ENCODE assay signal across 1 cellular context in the genomic region with DNA sequence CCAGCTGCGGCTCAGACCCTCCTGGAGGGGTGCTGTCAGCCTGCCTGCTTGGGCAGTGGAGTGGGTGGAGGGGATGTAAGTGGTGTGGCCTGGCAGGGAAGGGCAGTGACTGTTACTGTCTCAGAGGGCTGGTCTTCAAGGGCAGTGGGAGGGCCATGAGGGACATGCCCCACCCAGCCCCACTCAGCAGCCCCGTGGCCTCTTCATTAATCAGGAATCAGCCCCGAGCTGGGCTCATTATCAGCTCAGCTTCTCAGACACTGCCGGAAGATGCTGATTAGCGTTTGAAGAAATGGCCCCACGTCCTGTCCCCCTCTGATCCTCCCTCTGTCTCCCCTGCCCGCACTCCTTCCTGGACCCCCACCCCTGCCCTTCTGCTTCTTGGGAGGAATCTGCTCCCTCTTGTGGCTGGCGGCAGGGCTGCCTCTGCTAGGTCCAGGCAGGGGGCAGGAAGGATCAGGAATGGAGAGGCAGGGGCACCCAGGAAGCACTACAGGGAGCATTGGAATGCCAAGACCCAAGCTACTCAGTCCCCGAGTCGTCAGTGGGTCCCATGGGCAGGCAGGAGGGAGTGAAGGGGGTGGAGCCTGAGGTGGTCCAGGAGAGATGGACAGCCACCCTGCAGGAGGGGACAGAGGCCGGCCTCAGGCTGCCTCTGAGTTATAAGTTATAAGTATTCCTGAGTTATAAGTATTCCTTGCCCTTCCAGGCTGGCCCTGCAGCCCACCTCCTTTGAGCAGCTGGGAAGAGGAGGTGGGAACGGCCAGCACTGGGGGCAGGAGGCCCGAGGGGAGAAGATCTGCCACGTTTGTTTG.
A peak's percentile ranks its signal among the peaks of the same experiment; 100 is the strongest.
TF ChIP-seq lines count a peak whose summit lies in the region.

No MANE protein-coding gene starts in this region.

TF ChIP-seq in K562, 482 proteins besides CTCF, POLR2A, EP300 and RAD21 (continued from another document and continues in another):
- TF ChIP-seq, protein P1, sequence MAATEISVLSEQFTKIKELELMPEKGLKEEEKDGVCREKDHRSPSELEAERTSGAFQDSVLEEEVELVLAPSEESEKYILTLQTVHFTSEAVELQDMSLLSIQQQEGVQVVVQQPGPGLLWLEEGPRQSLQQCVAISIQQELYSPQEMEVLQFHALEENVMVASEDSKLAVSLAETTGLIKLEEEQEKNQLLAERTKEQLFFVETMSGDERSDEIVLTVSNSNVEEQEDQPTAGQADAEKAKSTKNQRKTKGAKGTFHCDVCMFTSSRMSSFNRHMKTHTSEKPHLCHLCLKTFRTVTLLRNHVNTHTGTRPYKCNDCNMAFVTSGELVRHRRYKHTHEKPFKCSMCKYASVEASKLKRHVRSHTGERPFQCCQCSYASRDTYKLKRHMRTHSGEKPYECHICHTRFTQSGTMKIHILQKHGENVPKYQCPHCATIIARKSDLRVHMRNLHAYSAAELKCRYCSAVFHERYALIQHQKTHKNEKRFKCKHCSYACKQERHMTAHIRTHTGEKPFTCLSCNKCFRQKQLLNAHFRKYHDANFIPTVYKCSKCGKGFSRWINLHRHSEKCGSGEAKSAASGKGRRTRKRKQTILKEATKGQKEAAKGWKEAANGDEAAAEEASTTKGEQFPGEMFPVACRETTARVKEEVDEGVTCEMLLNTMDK (IDR thresholded peaks at IDR 0.05; ENCODE audit: borderline replicate concordance, insufficient read depth, low read depth, low read length, poor library complexity, severe bottlenecking) = peak; percentile 85
- TF ChIP-seq, protein P2, sequence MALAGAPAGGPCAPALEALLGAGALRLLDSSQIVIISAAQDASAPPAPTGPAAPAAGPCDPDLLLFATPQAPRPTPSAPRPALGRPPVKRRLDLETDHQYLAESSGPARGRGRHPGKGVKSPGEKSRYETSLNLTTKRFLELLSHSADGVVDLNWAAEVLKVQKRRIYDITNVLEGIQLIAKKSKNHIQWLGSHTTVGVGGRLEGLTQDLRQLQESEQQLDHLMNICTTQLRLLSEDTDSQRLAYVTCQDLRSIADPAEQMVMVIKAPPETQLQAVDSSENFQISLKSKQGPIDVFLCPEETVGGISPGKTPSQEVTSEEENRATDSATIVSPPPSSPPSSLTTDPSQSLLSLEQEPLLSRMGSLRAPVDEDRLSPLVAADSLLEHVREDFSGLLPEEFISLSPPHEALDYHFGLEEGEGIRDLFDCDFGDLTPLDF (CRISPR knock-in tag; IDR thresholded peaks at IDR 0.05) = no peak
- TF ChIP-seq GATAD2B (IDR thresholded peaks at IDR 0.05; ENCODE audit: borderline replicate concordance) (peak; percentile 82; the same call in 1 of the 2 replicates), ZFP1 (CRISPR knock-in tag; IDR thresholded peaks at IDR 0.05) (no peak), ETV1 (tag; conservative IDR thresholded peaks at IDR 0.05; ENCODE audit: low read depth) (peak; percentile 92), WHSC1 (IDR thresholded peaks at IDR 0.05; ENCODE audit: low read length) (no peak), HDAC1 (IDR thresholded peaks at IDR 0.05) (peak in 1 of 2 experiments; percentile 64; a peak in 2 of 4 replicates), HDGF (IDR thresholded peaks at IDR 0.05) (0 out of 2 replicates have a peak, but pooled peaks have one; percentile 42), DPF2 (IDR thresholded peaks at IDR 0.05) (peak; percentile 76), RCOR1 (IDR thresholded peaks at IDR 0.05; ENCODE audit: borderline replicate concordance in 1 of 2, low read depth in 2 of 2, low read length in 2 of 2) (peak in 1 of 2 experiments; percentile 80; a peak in 2 of 4 replicates), LEF1 (IDR thresholded peaks at IDR 0.05) (peak; percentile 63), TEAD4 (IDR thresholded peaks at IDR 0.05; ENCODE audit: low read length) (peak; percentile 77), TEAD4 (CRISPR knock-in tag; IDR thresholded peaks at IDR 0.05; ENCODE audit: borderline replicate concordance) (no peak), CTBP1 (IDR thresholded peaks at IDR 0.05; ENCODE audit: borderline replicate concordance) (peak; percentile 67), BCOR (IDR thresholded peaks at IDR 0.05) (peak; percentile 63; the same call in 1 of the 2 replicates), ZNF212 (CRISPR knock-in tag; IDR thresholded peaks at IDR 0.05) (no peak), TCFL5 (CRISPR knock-in tag; conservative IDR thresholded peaks at IDR 0.05) (no peak), CHD1 (IDR thresholded peaks at IDR 0.05; ENCODE audit: low read length) (no peak), NFRKB (IDR thresholded peaks at IDR 0.05; ENCODE audit: low read depth) (0 out of 2 replicates have a peak, but pooled peaks have one; percentile 28), DACH1 (IDR thresholded peaks at IDR 0.05; ENCODE audit: partially characterized antibody) (peak; percentile 76), SRSF3 (IDR thresholded peaks at IDR 0.05; ENCODE audit: insufficient read depth, low read length) (no peak), POLR2G (IDR thresholded peaks at IDR 0.05; ENCODE audit: low read depth, low read length) (peak; percentile 55), CBFA2T3 (IDR thresholded peaks at IDR 0.05) (peak; percentile 90)
- TF ChIP-seq, protein P3, sequence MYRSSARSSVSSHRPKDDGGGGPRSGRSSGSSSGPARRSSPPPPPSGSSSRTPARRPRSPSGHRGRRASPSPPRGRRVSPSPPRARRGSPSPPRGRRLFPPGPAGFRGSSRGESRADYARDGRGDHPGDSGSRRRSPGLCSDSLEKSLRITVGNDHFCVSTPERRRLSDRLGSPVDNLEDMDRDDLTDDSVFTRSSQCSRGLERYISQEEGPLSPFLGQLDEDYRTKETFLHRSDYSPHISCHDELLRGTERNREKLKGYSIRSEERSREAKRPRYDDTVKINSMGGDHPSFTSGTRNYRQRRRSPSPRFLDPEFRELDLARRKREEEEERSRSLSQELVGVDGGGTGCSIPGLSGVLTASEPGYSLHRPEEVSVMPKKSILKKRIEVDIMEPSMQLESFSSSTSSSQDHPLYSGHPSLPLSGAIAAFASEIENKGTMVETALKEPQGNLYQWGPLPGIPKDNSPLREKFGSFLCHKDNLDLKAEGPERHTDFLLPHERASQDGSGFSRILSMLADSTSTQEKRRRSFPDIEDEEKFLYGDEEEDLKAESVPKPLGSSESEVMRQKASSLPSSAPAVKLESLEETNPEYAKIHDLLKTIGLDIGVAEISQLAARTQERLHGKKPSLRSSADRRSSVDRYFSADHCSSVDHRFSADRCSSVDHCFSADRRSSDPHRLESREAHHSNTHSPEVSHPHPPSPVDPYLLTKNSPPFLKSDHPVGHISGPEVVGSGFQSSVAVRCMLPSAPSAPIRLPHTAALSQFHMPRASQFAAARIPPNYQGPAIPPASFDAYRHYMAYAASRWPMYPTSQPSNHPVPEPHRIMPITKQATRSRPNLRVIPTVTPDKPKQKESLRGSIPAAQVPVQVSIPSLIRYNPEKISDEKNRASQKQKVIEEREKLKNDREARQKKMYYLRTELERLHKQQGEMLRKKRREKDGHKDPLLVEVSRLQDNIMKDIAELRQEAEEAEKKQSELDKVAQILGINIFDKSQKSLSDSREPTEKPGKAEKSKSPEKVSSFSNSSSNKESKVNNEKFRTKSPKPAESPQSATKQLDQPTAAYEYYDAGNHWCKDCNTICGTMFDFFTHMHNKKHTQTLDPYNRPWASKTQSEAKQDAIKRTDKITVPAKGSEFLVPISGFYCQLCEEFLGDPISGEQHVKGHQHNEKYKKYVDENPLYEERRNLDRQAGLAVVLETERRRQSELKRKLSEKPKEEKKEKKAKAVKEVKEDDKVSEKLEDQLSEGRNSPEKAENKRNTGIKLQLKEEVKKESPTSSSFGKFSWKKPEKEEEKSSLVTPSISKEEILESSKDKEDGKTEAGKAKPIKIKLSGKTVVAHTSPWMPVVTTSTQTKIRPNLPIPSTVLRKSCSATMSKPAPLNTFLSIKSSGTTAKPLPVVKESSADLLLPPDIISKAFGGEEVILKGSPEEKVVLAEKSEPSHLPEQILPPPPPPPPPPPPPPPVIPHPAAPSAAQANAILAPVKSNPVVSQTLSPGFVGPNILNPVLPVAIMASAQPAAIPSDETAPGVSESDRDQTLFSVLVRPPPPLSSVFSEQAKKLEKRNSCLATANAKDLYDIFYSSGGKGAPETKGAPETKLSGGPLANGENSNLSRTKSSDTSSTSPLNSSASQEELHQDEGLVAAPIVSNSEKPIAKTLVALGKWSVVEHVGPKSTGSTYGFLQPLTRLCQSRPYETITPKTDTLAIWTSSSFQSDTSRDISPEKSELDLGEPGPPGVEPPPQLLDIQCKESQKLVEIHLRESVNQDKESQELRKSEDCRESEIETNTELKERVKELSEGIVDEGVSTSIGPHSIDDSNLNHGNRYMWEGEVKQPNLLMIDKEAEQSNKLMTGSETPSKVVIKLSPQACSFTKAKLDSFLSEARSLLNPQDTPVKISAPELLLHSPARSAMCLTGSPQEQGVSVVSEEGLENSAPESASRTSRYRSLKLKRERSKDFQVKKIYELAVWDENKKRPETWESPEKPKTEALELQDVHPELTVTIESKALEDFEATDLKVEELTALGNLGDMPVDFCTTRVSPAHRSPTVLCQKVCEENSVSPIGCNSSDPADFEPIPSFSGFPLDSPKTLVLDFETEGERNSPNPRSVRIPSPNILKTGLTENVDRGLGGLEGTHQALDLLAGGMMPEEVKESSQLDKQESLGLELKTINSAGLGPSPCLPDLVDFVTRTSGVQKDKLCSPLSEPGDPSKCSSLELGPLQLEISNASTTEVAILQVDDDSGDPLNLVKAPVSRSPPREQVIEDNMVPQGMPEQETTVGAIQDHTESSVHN (IDR thresholded peaks at IDR 0.05; ENCODE audit: borderline replicate concordance in 1 of 2, low read depth in 1 of 2) = no peak
- TF ChIP-seq, protein P4, sequence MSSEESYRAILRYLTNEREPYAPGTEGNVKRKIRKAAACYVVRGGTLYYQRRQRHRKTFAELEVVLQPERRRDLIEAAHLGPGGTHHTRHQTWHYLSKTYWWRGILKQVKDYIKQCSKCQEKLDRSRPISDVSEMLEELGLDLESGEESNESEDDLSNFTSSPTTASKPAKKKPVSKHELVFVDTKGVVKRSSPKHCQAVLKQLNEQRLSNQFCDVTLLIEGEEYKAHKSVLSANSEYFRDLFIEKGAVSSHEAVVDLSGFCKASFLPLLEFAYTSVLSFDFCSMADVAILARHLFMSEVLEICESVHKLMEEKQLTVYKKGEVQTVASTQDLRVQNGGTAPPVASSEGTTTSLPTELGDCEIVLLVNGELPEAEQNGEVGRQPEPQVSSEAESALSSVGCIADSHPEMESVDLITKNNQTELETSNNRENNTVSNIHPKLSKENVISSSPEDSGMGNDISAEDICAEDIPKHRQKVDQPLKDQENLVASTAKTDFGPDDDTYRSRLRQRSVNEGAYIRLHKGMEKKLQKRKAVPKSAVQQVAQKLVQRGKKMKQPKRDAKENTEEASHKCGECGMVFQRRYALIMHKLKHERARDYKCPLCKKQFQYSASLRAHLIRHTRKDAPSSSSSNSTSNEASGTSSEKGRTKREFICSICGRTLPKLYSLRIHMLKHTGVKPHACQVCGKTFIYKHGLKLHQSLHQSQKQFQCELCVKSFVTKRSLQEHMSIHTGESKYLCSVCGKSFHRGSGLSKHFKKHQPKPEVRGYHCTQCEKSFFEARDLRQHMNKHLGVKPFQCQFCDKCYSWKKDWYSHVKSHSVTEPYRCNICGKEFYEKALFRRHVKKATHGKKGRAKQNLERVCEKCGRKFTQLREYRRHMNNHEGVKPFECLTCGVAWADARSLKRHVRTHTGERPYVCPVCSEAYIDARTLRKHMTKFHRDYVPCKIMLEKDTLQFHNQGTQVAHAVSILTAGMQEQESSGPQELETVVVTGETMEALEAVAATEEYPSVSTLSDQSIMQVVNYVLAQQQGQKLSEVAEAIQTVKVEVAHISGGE (CRISPR knock-in tag; IDR thresholded peaks at IDR 0.05) = 0 out of 6 replicates have a peak, but pooled peaks of 1 of the 3 experiments have one; percentile 23
- TF ChIP-seq, protein P5, sequence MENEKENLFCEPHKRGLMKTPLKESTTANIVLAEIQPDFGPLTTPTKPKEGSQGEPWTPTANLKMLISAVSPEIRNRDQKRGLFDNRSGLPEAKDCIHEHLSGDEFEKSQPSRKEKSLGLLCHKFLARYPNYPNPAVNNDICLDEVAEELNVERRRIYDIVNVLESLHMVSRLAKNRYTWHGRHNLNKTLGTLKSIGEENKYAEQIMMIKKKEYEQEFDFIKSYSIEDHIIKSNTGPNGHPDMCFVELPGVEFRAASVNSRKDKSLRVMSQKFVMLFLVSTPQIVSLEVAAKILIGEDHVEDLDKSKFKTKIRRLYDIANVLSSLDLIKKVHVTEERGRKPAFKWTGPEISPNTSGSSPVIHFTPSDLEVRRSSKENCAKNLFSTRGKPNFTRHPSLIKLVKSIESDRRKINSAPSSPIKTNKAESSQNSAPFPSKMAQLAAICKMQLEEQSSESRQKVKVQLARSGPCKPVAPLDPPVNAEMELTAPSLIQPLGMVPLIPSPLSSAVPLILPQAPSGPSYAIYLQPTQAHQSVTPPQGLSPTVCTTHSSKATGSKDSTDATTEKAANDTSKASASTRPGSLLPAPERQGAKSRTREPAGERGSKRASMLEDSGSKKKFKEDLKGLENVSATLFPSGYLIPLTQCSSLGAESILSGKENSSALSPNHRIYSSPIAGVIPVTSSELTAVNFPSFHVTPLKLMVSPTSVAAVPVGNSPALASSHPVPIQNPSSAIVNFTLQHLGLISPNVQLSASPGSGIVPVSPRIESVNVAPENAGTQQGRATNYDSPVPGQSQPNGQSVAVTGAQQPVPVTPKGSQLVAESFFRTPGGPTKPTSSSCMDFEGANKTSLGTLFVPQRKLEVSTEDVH (IDR thresholded peaks at IDR 0.05; ENCODE audit: low read depth, partially characterized antibody) = peak; percentile 36
- TF ChIP-seq, protein P6, sequence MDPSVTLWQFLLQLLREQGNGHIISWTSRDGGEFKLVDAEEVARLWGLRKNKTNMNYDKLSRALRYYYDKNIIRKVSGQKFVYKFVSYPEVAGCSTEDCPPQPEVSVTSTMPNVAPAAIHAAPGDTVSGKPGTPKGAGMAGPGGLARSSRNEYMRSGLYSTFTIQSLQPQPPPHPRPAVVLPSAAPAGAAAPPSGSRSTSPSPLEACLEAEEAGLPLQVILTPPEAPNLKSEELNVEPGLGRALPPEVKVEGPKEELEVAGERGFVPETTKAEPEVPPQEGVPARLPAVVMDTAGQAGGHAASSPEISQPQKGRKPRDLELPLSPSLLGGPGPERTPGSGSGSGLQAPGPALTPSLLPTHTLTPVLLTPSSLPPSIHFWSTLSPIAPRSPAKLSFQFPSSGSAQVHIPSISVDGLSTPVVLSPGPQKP (CRISPR knock-in tag; IDR thresholded peaks at IDR 0.05) = no peak
- TF ChIP-seq, protein P7, sequence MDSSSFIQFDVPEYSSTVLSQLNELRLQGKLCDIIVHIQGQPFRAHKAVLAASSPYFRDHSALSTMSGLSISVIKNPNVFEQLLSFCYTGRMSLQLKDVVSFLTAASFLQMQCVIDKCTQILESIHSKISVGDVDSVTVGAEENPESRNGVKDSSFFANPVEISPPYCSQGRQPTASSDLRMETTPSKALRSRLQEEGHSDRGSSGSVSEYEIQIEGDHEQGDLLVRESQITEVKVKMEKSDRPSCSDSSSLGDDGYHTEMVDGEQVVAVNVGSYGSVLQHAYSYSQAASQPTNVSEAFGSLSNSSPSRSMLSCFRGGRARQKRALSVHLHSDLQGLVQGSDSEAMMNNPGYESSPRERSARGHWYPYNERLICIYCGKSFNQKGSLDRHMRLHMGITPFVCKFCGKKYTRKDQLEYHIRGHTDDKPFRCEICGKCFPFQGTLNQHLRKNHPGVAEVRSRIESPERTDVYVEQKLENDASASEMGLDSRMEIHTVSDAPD (CRISPR knock-in tag; IDR thresholded peaks at IDR 0.05) = no peak
- TF ChIP-seq, protein P8, sequence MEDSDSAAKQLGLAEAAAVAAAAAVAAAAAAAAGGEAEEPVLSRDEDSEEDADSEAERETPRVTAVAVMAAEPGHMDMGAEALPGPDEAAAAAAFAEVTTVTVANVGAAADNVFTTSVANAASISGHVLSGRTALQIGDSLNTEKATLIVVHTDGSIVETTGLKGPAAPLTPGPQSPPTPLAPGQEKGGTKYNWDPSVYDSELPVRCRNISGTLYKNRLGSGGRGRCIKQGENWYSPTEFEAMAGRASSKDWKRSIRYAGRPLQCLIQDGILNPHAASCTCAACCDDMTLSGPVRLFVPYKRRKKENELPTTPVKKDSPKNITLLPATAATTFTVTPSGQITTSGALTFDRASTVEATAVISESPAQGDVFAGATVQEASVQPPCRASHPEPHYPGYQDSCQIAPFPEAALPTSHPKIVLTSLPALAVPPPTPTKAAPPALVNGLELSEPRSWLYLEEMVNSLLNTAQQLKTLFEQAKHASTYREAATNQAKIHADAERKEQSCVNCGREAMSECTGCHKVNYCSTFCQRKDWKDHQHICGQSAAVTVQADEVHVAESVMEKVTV (CRISPR knock-in tag; IDR thresholded peaks at IDR 0.05) = peak; percentile 45; the same call in 1 of the 2 replicates
